In genomic region chr4:152719856-152720556, GRCh38 we compare ENCODE assay signal across 17 cellular contexts. TPM values are rescaled to one million over a fixed set of nuclear protein-coding genes. Genes with fewer than 3 reads are reported as not detected.
DNase-seq lines count a peak whose midpoint lies in the region; ATAC-seq and TF ChIP-seq lines count a peak whose summit lies in the region.
"Had no signal": no experiment of that assay in that cellular context is flagged by ENCODE, and none has a peak within 500 bp of the region (broad histone marks: within the 10 kb centered on the region; RNA-seq: fewer than 3 reads in every experiment).

No MANE protein-coding gene starts in this region.

- H3K18ac ChIP-seq in mesenchymal stem cell (ENCODE audit: low read depth in 1 of 2, low read length in 2 of 2), result no peak overlapping the region

- H2BK120ac ChIP-seq in mesenchymal stem cell (ENCODE audit: low read depth, low read length), result no peak overlapping the region

- H2BK5ac ChIP-seq in mesenchymal stem cell (ENCODE audit: low read depth, low read length, poor library complexity, severe bottlenecking), result no peak overlapping the region

- no peak overlapping the region for H3K14ac ChIP-seq in mesenchymal stem cell (ENCODE audit: low read length in 2 of 2)

- TF ChIP-seq EP300 in gastroesophageal sphincter (IDR thresholded peaks at IDR 0.05), result no peak

- H3K27me3 ChIP-seq in mesenchymal stem cell (ENCODE audit: control insufficient read depth in 1 of 2, insufficient read depth in 1 of 2, low read length in 2 of 2) (peaks cover 0 to 26% of the 10 kb centered on the region in 2 experiments), ascending aorta (no peaks in the 10 kb centered on the region), gastroesophageal sphincter (no peaks in the 10 kb centered on the region)

- H3K4me3 ChIP-seq in AG10803 (ENCODE audit: low read length) (peak overlapping the region; percentile 10; the same call in 1 of the 2 replicates), mesenchymal stem cell (ENCODE audit: insufficient read depth in 1 of 2, low read depth in 1 of 2, low read length in 2 of 2) (no peak overlapping the region), ascending aorta (no peak overlapping the region), gastroesophageal sphincter (no peak overlapping the region)

- no peak overlapping the region for H2BK15ac ChIP-seq in mesenchymal stem cell (ENCODE audit: low read depth, poor library complexity, severe bottlenecking)

- no peak overlapping the region for H4K91ac ChIP-seq in mesenchymal stem cell (ENCODE audit: low read length)

- no peak overlapping the region for H2BK12ac ChIP-seq in mesenchymal stem cell (ENCODE audit: low read length in 2 of 2)

- DNase-seq in AG10803 (ENCODE audit: low read depth), result no peak
- peak; percentile 52 for DNase-seq in NCI-H1092 treated with DMSO at 0.1 percent for 48 hours (lab: John Stamatoyannopoulos, UW)
- peak; percentile 17 for DNase-seq in cerebellum (ENCODE audit: low spot score)
- DNase-seq in mesenchymal stem cell, result no peak
- DNase-seq in ascending aorta (ENCODE audit: low spot score in 2 of 2), result no peak
- DNase-seq in OCI-M1 (lab: John Stamatoyannopoulos, UW), result no peak
- DNase-seq: activated CD4-positive, alpha-beta T cell treated with anti-CD3 and anti-CD28 coated beads, Interleukin-2, amount 50 U/mL, for 1 hour; activated naive CD8-positive, alpha-beta T cell treated with anti-CD3 and anti-CD28 coated beads, Interleukin-2, amount 10 ng/mL, durations not matched to agents 7 days and 5 days; activated T-cell treated with anti-CD3 and anti-CD28 coated beads, Interleukin-2, amount 50 U/mL, for 24 hours; GF-D8; midbrain; NCI-H1048; small intestine had no signal

- H3K9ac ChIP-seq in mesenchymal stem cell (ENCODE audit: low read length), result peak overlapping the region; percentile 36

- H3K9me3 ChIP-seq in mesenchymal stem cell (ENCODE audit: control insufficient read depth, low read length) (peaks cover 8% of the 10 kb centered on the region), ascending aorta (no peaks in the 10 kb centered on the region), gastroesophageal sphincter (no peaks in the 10 kb centered on the region)

- ATAC-seq in GM21515 (IDR thresholded peaks at IDR 0.05; ENCODE audit: unreplicated experiment) (no peak), gastroesophageal sphincter (no peak)
- ATAC-seq: SK-N-SH treated with all-trans-retinoic acid at 6 μM for 48 hours; stimulated activated effector memory CD8-positive, alpha-beta T cell treated with anti-CD3 and anti-CD28 coated beads, Interleukin-12 subunit alpha, Interleukin-12 subunit beta, amount 100 ng/mL, for 72 hours had no signal

- no peak overlapping the region for H4K8ac ChIP-seq in mesenchymal stem cell (ENCODE audit: low read length)

- H3K79me1 ChIP-seq in mesenchymal stem cell (replicated peaks; ENCODE audit: low read length, poor library complexity, severe bottlenecking), result no peaks in the 10 kb centered on the region

- H3K36me3 ChIP-seq in mesenchymal stem cell (ENCODE audit: control insufficient read depth in 1 of 2, insufficient read depth in 2 of 2, low read depth in 1 of 2, low read length in 2 of 2), result no peaks in the 10 kb centered on the region
- no peaks in the 10 kb centered on the region for H3K36me3 ChIP-seq in ascending aorta
- no peaks in the 10 kb centered on the region for H3K36me3 ChIP-seq in gastroesophageal sphincter

- no peak overlapping the region for H2AK5ac ChIP-seq in mesenchymal stem cell (ENCODE audit: low read length, severe bottlenecking)

- intact Hi-C loops in ascending aorta (cut with DNase I), result no loop called here

- no peak for TF ChIP-seq POLR2A in gastroesophageal sphincter (IDR thresholded peaks at IDR 0.05)

- H2AFZ ChIP-seq in mesenchymal stem cell (ENCODE audit: low read depth, low read length), result no peak overlapping the region

- H3K4ac ChIP-seq in mesenchymal stem cell (ENCODE audit: low read depth in 1 of 2, low read length in 2 of 2), result no peak overlapping the region

- no peak overlapping the region for H3K4me2 ChIP-seq in mesenchymal stem cell (ENCODE audit: low read length, poor library complexity, severe bottlenecking)

- 90% methylated on average over 21 of the region's 24 CpGs for WGBS in mesenchymal stem cell
- 63 to 68% methylated on average over 8 to 23 of the region's 24 CpGs for WGBS in gastroesophageal sphincter (ENCODE audit: low coverage in 1 of 2), 2 donors

- H3K27ac ChIP-seq in mesenchymal stem cell (ENCODE audit: low read length, poor library complexity, severe bottlenecking) (no peak overlapping the region), ascending aorta (no peak overlapping the region), gastroesophageal sphincter (no peak overlapping the region)

- TF ChIP-seq CTCF in AG10803 (conservative IDR thresholded peaks at IDR 0.05; ENCODE audit: low read length), result no peak
- no peak for TF ChIP-seq CTCF in ascending aorta (IDR thresholded peaks at IDR 0.05)
- TF ChIP-seq CTCF in gastroesophageal sphincter (IDR thresholded peaks at IDR 0.05), result no peak

- H3K4me1 ChIP-seq in mesenchymal stem cell (ENCODE audit: control insufficient read depth, insufficient read depth, low read depth, low read length) (no peaks in the 10 kb centered on the region), ascending aorta (no peaks in the 10 kb centered on the region), gastroesophageal sphincter (no peaks in the 10 kb centered on the region)

- no peak overlapping the region for H3K23ac ChIP-seq in mesenchymal stem cell (ENCODE audit: low read length in 2 of 2)

RNA-seq across cellular contexts. Expression of gene TMEM154, which starts 40.2 kb away (rescaled TPM):
- total RNA-seq in cerebellum, result 1.5 TPM
- 10.7 TPM for polyA plus RNA-seq in mesenchymal stem cell (2013, experiment 1 of 2)
- 12.0 TPM for polyA plus RNA-seq in mesenchymal stem cell (2013, experiment 2 of 2)
- total RNA-seq in ascending aorta, result 1.4 TPM
- 10 to 100 TPM in 1 of 4 donors, 1 to 10 TPM in 2, under 1 TPM in 1; 0.77 to 13.6 (median 3.8) TPM for total RNA-seq in gastroesophageal sphincter

RNA-seq across cellular contexts. Expression of gene TIGD4, which starts 59.5 kb away (rescaled TPM):
- total RNA-seq in cerebellum (3.7 TPM), ascending aorta (not detected), gastroesophageal sphincter (under 1 TPM; 0.22 to 0.94 (median 0.47) TPM)
- 0.07 TPM for polyA plus RNA-seq in mesenchymal stem cell (2013, experiment 1 of 2)
- 0.05 TPM for polyA plus RNA-seq in mesenchymal stem cell (2013, experiment 2 of 2)

RNA-seq across cellular contexts. Expression of gene ARFIP1, which starts 59.7 kb away (rescaled TPM):
- total RNA-seq in cerebellum (32.2 TPM), ascending aorta (11.6 TPM), gastroesophageal sphincter (10 to 100 TPM; 26.6 to 34.9 (median 29.5) TPM)
- polyA plus RNA-seq in mesenchymal stem cell (2013, experiment 1 of 2), result 35.9 TPM
- 39.5 TPM for polyA plus RNA-seq in mesenchymal stem cell (2013, experiment 2 of 2)

Comparison
In these comparisons a context has a peak if more than half of its experiments do, and no peak if none do; other contexts are left out.
1. DNase-seq: peak in NCI-H1092 treated with DMSO at 0.1 percent for 48 hours (single experiment) and cerebellum (single experiment); none in AG10803 (single experiment), mesenchymal stem cell (single experiment), ascending aorta (0 of 2) and OCI-M1 (single experiment).